In the genomic region with DNA sequence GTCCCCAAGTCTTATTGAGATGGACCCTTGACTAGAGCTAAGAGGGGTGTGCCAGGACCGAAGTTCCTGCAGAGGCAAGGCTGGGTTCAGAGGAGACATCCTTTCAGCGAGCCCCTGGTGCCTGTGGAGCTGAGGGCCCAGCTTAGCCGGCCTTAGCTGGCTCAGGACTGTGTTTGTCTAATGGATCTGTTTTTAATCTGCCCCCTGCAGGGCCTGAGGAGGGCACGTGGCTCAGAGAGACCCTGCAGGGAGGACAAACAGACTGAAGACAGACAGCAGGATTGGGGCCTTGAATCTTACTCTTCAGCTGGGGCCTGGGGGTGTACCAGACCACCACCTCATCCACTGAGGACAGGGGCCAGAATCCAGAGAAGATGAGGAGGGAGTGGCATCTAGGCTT, we compare ENCODE assay signal across 14 cellular contexts. TPM values are rescaled to one million over a fixed set of nuclear protein-coding genes. Genes with fewer than 3 reads are reported as not detected.
DNase-seq lines count a peak whose midpoint lies in the region; ATAC-seq and TF ChIP-seq lines count a peak whose summit lies in the region.
"Had no signal": no experiment of that assay in that cellular context is flagged by ENCODE, and none has a peak within 500 bp of the region (broad histone marks: within the 10 kb centered on the region; RNA-seq: fewer than 3 reads in every experiment).

No MANE protein-coding gene starts in this region.

- peaks cover 82% of the 10 kb centered on the region for H3K4me1 Mint-ChIP-seq in nephron progenitor cell

- no peak for TF ChIP-seq POLR2A in upper lobe of left lung (IDR thresholded peaks at IDR 0.05)

- TF ChIP-seq EP300 in upper lobe of left lung (IDR thresholded peaks at IDR 0.05) = no peak

- no peaks in the 10 kb centered on the region for H3K9me3 Mint-ChIP-seq in nephron progenitor cell
- H3K9me3 Mint-ChIP-seq: T-helper 1 cell treated with Interleukin-12 subunit alpha and Interleukin-12 subunit beta and Interleukin-4 antibody, amounts not matched to agents 30 μg/mL and 1 μg/mL, for 36 hours had no signal

- 36 to 43% methylated on average over 1 to 4 of the region's 4 CpGs for WGBS in upper lobe of left lung, 2 donors

- no peaks in the 10 kb centered on the region for H3K9me3 ChIP-seq in upper lobe of left lung
- H3K9me3 ChIP-seq: gastroesophageal sphincter, spleen had no signal

- TF ChIP-seq CTCF in nephron progenitor cell (IDR thresholded peaks at IDR 0.05) = no peak
- no peak for TF ChIP-seq CTCF in upper lobe of left lung (IDR thresholded peaks at IDR 0.05)

- no peak for ATAC-seq in HG03354 (IDR thresholded peaks at IDR 0.05; ENCODE audit: poor library complexity, severe bottlenecking, unreplicated experiment)
- ATAC-seq in upper lobe of left lung (ENCODE audit: low FRiP score in 2 of 2) = no peak
- ATAC-seq: gastroesophageal sphincter had no signal

- peak; percentile 32 for DNase-seq in COR-L47 (lab: John Stamatoyannopoulos, UW)
- DNase-seq in NCI-H146 (lab: John Stamatoyannopoulos, UW) = peak; percentile 64
- DNase-seq in ecto neural progenitor cell (ENCODE audit: low spot score) = peak; percentile 72
- no peak for DNase-seq in nephron progenitor cell
- no peak for DNase-seq in inferior parietal cortex (ENCODE audit: extremely low spot score)
- no peak for DNase-seq in DMS153 treated with DMSO at 0.1 percent for 48 hours (lab: John Stamatoyannopoulos, UW; ENCODE audit: unreplicated experiment)
- DNase-seq in upper lobe of left lung = no peak
- DNase-seq: caudate nucleus, NCI-H526, spleen had no signal

- H3K36me3 ChIP-seq in upper lobe of left lung = no peaks in the 10 kb centered on the region
- H3K36me3 ChIP-seq: spleen had no signal

- no peak overlapping the region for H3K27ac ChIP-seq in upper lobe of left lung
- H3K27ac ChIP-seq: gastroesophageal sphincter, spleen had no signal

- H3K4me1 ChIP-seq in upper lobe of left lung = peaks cover 26 to 30% (median 28%) of the 10 kb centered on the region in 4 donors

- H3K27me3 ChIP-seq in upper lobe of left lung = peaks cover 0 to 29% (median 11%) of the 10 kb centered on the region in 4 donors

- no peak overlapping the region for H3K4me3 ChIP-seq in upper lobe of left lung

- no peaks in the 10 kb centered on the region for H3K27me3 Mint-ChIP-seq in nephron progenitor cell (ENCODE audit: low read depth, poor library complexity)

- H3K36me3 Mint-ChIP-seq in nephron progenitor cell (ENCODE audit: low read depth) = peaks cover 43% of the 10 kb centered on the region

- H3K4me3 Mint-ChIP-seq in nephron progenitor cell = peak overlapping the region; percentile 95
- H3K4me3 Mint-ChIP-seq: T-helper 1 cell treated with Interleukin-12 subunit alpha and Interleukin-12 subunit beta and Interleukin-4 antibody, amounts not matched to agents 30 μg/mL and 1 μg/mL, for 36 hours had no signal

- peak overlapping the region; percentile 62 for H3K27ac Mint-ChIP-seq in nephron progenitor cell
- H3K27ac Mint-ChIP-seq: T-helper 1 cell treated with Interleukin-12 subunit alpha and Interleukin-12 subunit beta and Interleukin-4 antibody, amounts not matched to agents 30 μg/mL and 1 μg/mL, for 36 hours had no signal

RNA-seq across cellular contexts. Expression of a gene that starts 1.6 kb away (rescaled TPM):
- 1 to 10 TPM in 4 of 6 donors, under 1 TPM in 1, not detected in 1; 0.76 to 8.1 (median 3.9) TPM for total RNA-seq in upper lobe of left lung
- total RNA-seq: lung microvascular endothelial cell had no signal

RNA-seq across cellular contexts. Expression of a gene that starts 24.5 kb away (rescaled TPM):
- total RNA-seq in upper lobe of left lung = 100 to 1,000 TPM in 1 of 6 donors, 10 to 100 TPM in 5; 23.4 to 131 (median 39.9) TPM

RNA-seq across cellular contexts. Expression of a gene that starts 24.8 kb away (rescaled TPM):
- 10 to 100 TPM; 10.8 to 38.8 (median 22.9) TPM for total RNA-seq in upper lobe of left lung

RNA-seq across cellular contexts. Expression of a gene that starts 26.5 kb away (rescaled TPM):
- 10 to 100 TPM; 25.9 to 93.5 (median 34.3) TPM for total RNA-seq in upper lobe of left lung

RNA-seq across cellular contexts. Expression of a gene that starts 37.1 kb away (rescaled TPM):
- 10 to 100 TPM; 19.6 to 52.5 (median 40.8) TPM for total RNA-seq in upper lobe of left lung

Comparison
In these comparisons a context has a peak if more than half of its experiments do, and no peak if none do; other contexts are left out.
1. DNase-seq: peak in COR-L47 (single experiment), NCI-H146 (single experiment) and ecto neural progenitor cell (single experiment); none in nephron progenitor cell (single experiment), inferior parietal cortex (single experiment), DMS153 treated with DMSO at 0.1 percent for 48 hours (single experiment) and upper lobe of left lung (0 of 2).